13 cellular contexts compared by ENCODE assay signal in genomic region chr2:194698012-194698411, GRCh38.
DNase-seq lines count a peak whose midpoint lies in the region; ATAC-seq and FAIRE-seq lines count a peak whose summit lies in the region.
"Had no signal": no experiment of that assay in that cellular context is flagged by ENCODE, and none has a peak within 500 bp of the region (broad histone marks: within the 10 kb centered on the region; RNA-seq: fewer than 3 reads in every experiment).

No MANE protein-coding gene starts in this region.

- H3K27ac ChIP-seq in substantia nigra (ENCODE audit: low read depth, low read length, poor library complexity, severe bottlenecking) = no peak overlapping the region
- H3K27ac ChIP-seq: A549, C4-2B had no signal

- no peak for ATAC-seq in HG02571 (IDR thresholded peaks at IDR 0.05; ENCODE audit: unreplicated experiment)
- ATAC-seq: A549 had no signal

- FAIRE-seq in islet of Langerhans (lab: Jason Lieb, UNC) = peak; percentile 9
- FAIRE-seq: A549, H1 had no signal

- DNase-seq in DMS53 (lab: John Stamatoyannopoulos, UW) = peak; percentile 73
- DNase-seq in DMS53 treated with DMSO at 0.1 percent for 48 hours (lab: John Stamatoyannopoulos, UW; ENCODE audit: unreplicated experiment) = peak; percentile 54
- DNase-seq in NCI-H69 (lab: John Stamatoyannopoulos, UW) = peak; percentile 15
- no peak for DNase-seq in substantia nigra (lab: John Stamatoyannopoulos, UW)
- DNase-seq: BE2C; CD4-positive, alpha-beta memory T cell; GF-D8; IMR-90 had no signal

Comparison
In these comparisons a context has a peak if more than half of its experiments do, and no peak if none do; other contexts are left out.
1. DNase-seq: peak in DMS53 (single experiment), DMS53 treated with DMSO at 0.1 percent for 48 hours (single experiment) and NCI-H69 (single experiment); none in substantia nigra (0 of 49).